8 cellular contexts compared by ENCODE assay signal in genomic region chr20:52191436-52192295, GRCh38. TPM values are rescaled to one million over a fixed set of nuclear protein-coding genes. Genes with fewer than 3 reads are reported as not detected.
DNase-seq lines count a peak whose midpoint lies in the region; ATAC-seq, FAIRE-seq and TF ChIP-seq lines count a peak whose summit lies in the region.

ZFP64 (minus strand) TSS chr20:52191779; CDS start chr20:52191636, 143 bp downstream.

- peak within 1 kb of the TSS; percentile 89 for H3K4me3 Mint-ChIP-seq in central memory CD8-positive, alpha-beta T cell

- H3K4me3 ChIP-seq in kidney (ENCODE audit: low read length in 2 of 2) = peak within 1 kb of the TSS; percentile 91 to 96

- DNase-seq in ACHN (peak; percentile 75), NCI-H2171 treated with DMSO at 0.1 percent for 48 hours (lab: John Stamatoyannopoulos, UW) (peak; percentile 86), kidney (peak; percentile 89)
- peak; percentile 51 for DNase-seq in activated CD4-positive, CD25-positive, alpha-beta regulatory T cell treated with anti-CD3 and anti-CD28 coated beads, Interleukin-2, amount 50 U/mL, for 16 hours (ENCODE audit: low read depth, low spot score)
- peak; percentile 61 to 63 for DNase-seq in central memory CD8-positive, alpha-beta T cell (ENCODE audit: low spot score in 2 of 2)
- DNase-seq in stimulated activated CD4-positive, alpha-beta T cell treated with anti-CD3 and anti-CD28 coated beads, Interleukin-15, amount 100 ng/mL, for 1 hour (ENCODE audit: low read depth in 1 of 2, low spot score in 1 of 2) = peak; percentile 53 to 59

- no peak for FAIRE-seq in kidney (lab: Jason Lieb, UNC)

- no peaks in the 10 kb centered on the region for H3K27me3 Mint-ChIP-seq in central memory CD8-positive, alpha-beta T cell

- peaks cover 9% of the 10 kb centered on the region for H3K4me1 Mint-ChIP-seq in central memory CD8-positive, alpha-beta T cell

- peak within 1 kb of the TSS; percentile 99 for H3K27ac Mint-ChIP-seq in central memory CD8-positive, alpha-beta T cell (ENCODE audit: low read depth)

- H3K36me3 ChIP-seq in kidney (ENCODE audit: control insufficient read depth in 1 of 2, insufficient read depth in 2 of 2, low read length in 2 of 2) = peaks cover under 1 to 4% of the 10 kb centered on the region in 2 donors

- intact Hi-C loops in kidney (cut with DNase I) = no loop called here

- H3K9me3 ChIP-seq in kidney (ENCODE audit: control insufficient read depth in 1 of 2, low read length in 2 of 2) = no peaks in the 10 kb centered on the region

- ATAC-seq in GM18520 (IDR thresholded peaks at IDR 0.05; ENCODE audit: unreplicated experiment) (peak; percentile 50), HG03060 (IDR thresholded peaks at IDR 0.05; ENCODE audit: low read depth, unreplicated experiment) (peak; percentile 46)
- ATAC-seq in central memory CD8-positive, alpha-beta T cell (replicated peaks; ENCODE audit: extremely low read depth, poor library complexity, severe bottlenecking) = peak; percentile 84

- peaks cover 8% of the 10 kb centered on the region for H3K36me3 Mint-ChIP-seq in central memory CD8-positive, alpha-beta T cell (ENCODE audit: insufficient read depth)

- H3K27ac ChIP-seq in kidney (ENCODE audit: low read depth in 2 of 2, low read length in 2 of 2) = peak within 1 kb of the TSS; percentile 80 to 86

- H3K4me1 ChIP-seq in kidney (ENCODE audit: control insufficient read depth in 1 of 2, insufficient read depth in 1 of 2, low read depth in 1 of 2, low read length in 2 of 2) = peaks cover 0 to 2% of the 10 kb centered on the region in 2 donors

- peak; percentile 37 for TF ChIP-seq CTCF in kidney (IDR thresholded peaks at IDR 0.05; ENCODE audit: borderline replicate concordance, extremely low read depth, insufficient read depth)

- peak within 1 kb of the TSS; percentile 81 to 89 for H3K9ac ChIP-seq in kidney (ENCODE audit: low read length in 2 of 2)

- in situ Hi-C loops in ACHN (cut with HindIII; ENCODE audit: low pct_ligation_motif_present, low pct_unique_long_range_greater_than_20kb, low sequenced_read_pairs) = no loop called here

- H3K9me3 Mint-ChIP-seq in central memory CD8-positive, alpha-beta T cell = no peaks in the 10 kb centered on the region

RNA-seq across cellular contexts. Expression of gene ZFP64, which starts in this region (rescaled TPM):
- 14.6 TPM for total RNA-seq in kidney
- 7.1 TPM for polyA plus RNA-seq in kidney (ENCODE audit: insufficient read depth, low read depth, low replicate concordance)

Comparison
In these comparisons a context has a peak if more than half of its experiments do, and no peak if none do; other contexts are left out.
1. Peak in every context shown above with its lines: DNase-seq, ATAC-seq, H3K4me3 ChIP-seq and H3K27ac ChIP-seq.